Comparison of ENCODE assay signal across 8 cellular contexts in the genomic region with DNA sequence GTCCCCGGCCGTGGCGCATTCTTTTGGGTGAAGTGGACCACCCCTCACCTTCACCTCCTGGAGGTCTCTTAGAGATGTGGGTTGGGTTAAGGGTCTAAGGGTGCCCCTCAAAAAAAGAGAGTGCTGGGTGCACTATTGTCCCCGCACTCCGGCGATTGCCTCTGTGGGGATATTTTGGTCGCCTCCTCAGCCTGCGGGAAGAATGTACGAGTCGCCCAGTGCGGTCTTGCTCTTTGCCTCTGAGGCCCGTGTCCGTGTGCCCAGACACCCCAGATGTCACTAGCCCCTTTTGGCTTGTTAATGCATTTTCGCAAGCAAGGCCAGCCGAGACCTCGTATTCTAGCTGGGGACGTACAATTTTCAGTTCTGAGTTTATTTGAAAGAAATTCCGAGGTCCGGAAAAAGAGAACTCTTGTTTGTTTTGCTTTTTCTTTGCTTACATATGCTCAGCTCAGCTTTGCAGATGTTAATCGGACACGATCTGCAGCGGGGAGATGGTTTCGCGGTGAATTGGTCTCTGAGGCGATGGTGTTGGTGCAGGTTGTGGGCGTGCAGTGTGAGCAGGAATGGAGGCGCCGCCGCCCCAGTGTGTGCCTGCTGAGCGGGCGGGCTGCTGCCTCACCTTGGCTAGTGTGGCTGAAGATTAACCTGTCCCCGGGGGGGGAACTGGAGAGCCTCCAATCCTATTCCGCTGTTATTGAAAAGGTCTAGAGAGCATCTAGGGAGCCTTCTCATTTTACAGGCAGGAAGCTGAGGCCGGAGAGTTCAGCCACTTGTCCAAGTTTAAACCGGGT. TPM values are rescaled to one million over a fixed set of nuclear protein-coding genes. Genes with fewer than 3 reads are reported as not detected.
DNase-seq lines count a peak whose midpoint lies in the region; ATAC-seq and TF ChIP-seq lines count a peak whose summit lies in the region.

No MANE protein-coding gene starts in this region.

- H3K27me3 Mint-ChIP-seq in GM23338 (ENCODE audit: insufficient read depth, low read depth, poor library complexity) = peaks cover 17% of the 10 kb centered on the region
- H3K27me3 Mint-ChIP-seq in naive thymus-derived CD4-positive, alpha-beta T cell = no peaks in the 10 kb centered on the region
- no peaks in the 10 kb centered on the region for H3K27me3 Mint-ChIP-seq in stimulated activated naive CD8-positive, alpha-beta T cell treated with anti-CD3 and anti-CD28 coated beads, Interleukin-15, Interleukin-2, amounts not matched to agents 100 ng/mL and 50 ng/mL, for 24 hours

- H3F3A ChIP-seq in GM23338 (replicated peaks; ENCODE audit: low read depth) = peaks cover 8% of the 10 kb centered on the region; the same call in 1 of the 2 replicates

- H3K9me3 ChIP-seq in naive thymus-derived CD4-positive, alpha-beta T cell (ENCODE audit: control insufficient read depth in 2 of 3, low read length in 3 of 3) = no peaks in the 10 kb centered on the region

- H3K36me3 ChIP-seq in GM23338 (ENCODE audit: insufficient read depth) = peaks cover 7% of the 10 kb centered on the region
- H3K36me3 ChIP-seq in naive thymus-derived CD4-positive, alpha-beta T cell (ENCODE audit: control insufficient read depth in 2 of 3, insufficient read depth in 3 of 3, low read length in 3 of 3) = peaks cover 0 to 19% (median 5%) of the 10 kb centered on the region in 3 experiments

- TF ChIP-seq CTCF in GM23338 (conservative IDR thresholded peaks at IDR 0.05; ENCODE audit: low read depth in 2 of 2) (no peak), epithelial cell of proximal tubule (conservative IDR thresholded peaks at IDR 0.05; ENCODE audit: low read depth, low read length) (no peak)

- intact Hi-C loops in naive thymus-derived CD4-positive, alpha-beta T cell (cut with micrococcal nuclease) = loop anchor here (1.0 to 5.0 kb wide), 20 partner anchors 22 to 314 kb away; a partner anchor contains a TSS

- POLR2A ChIA-PET in naive thymus-derived CD4-positive, alpha-beta T cell (lab: Charles Lee) = interaction anchor here (0.7 to 5.7 kb wide), 33 partner anchors 8 to 208 kb away, joined by 3 to 74 read pairs (median 4); a partner anchor contains a TSS

- H3K4me3 Mint-ChIP-seq in GM23338 = peak overlapping the region; percentile 88
- H3K4me3 Mint-ChIP-seq in naive thymus-derived CD4-positive, alpha-beta T cell = peak overlapping the region; percentile 89 to 100 (median 98)
- peak overlapping the region; percentile 98 for H3K4me3 Mint-ChIP-seq in stimulated activated naive CD8-positive, alpha-beta T cell treated with anti-CD3 and anti-CD28 coated beads, Interleukin-15, Interleukin-2, amounts not matched to agents 100 ng/mL and 50 ng/mL, for 24 hours

- H3K36me3 Mint-ChIP-seq in GM23338 (ENCODE audit: low read depth) = peaks cover 33% of the 10 kb centered on the region
- H3K36me3 Mint-ChIP-seq in naive thymus-derived CD4-positive, alpha-beta T cell = peaks cover 4 to 26% (median 13%) of the 10 kb centered on the region in 5 donors
- H3K36me3 Mint-ChIP-seq in stimulated activated naive CD8-positive, alpha-beta T cell treated with anti-CD3 and anti-CD28 coated beads, Interleukin-15, Interleukin-2, amounts not matched to agents 100 ng/mL and 50 ng/mL, for 24 hours (ENCODE audit: low read depth) = peaks cover 37% of the 10 kb centered on the region

- CTCF ChIA-PET in naive thymus-derived CD4-positive, alpha-beta T cell (lab: Charles Lee) = interaction anchor here (0.6 to 3.8 kb wide), 17 partner anchors 11 to 234 kb away, joined by 3 to 72 read pairs (median 5); no protein-coding TSS in a partner anchor

- peak overlapping the region; percentile 90 for H3K4me2 ChIP-seq in GM23338

- peaks cover 23% of the 10 kb centered on the region for H3K4me1 Mint-ChIP-seq in GM23338
- peaks cover 32 to 53% (median 42%) of the 10 kb centered on the region in 7 donors for H3K4me1 Mint-ChIP-seq in naive thymus-derived CD4-positive, alpha-beta T cell
- H3K4me1 Mint-ChIP-seq in stimulated activated naive CD8-positive, alpha-beta T cell treated with anti-CD3 and anti-CD28 coated beads, Interleukin-15, Interleukin-2, amounts not matched to agents 100 ng/mL and 50 ng/mL, for 24 hours (ENCODE audit: low read depth) = peaks cover 31% of the 10 kb centered on the region

- peaks cover 24% of the 10 kb centered on the region for H4K20me1 ChIP-seq in GM23338 (replicated peaks; ENCODE audit: insufficient read depth)

- peaks cover 28% of the 10 kb centered on the region for H3K4me1 ChIP-seq in GM23338 (ENCODE audit: insufficient read depth)
- peaks cover 10 to 20% of the 10 kb centered on the region in 2 donors for H3K4me1 ChIP-seq in naive thymus-derived CD4-positive, alpha-beta T cell (ENCODE audit: control insufficient read depth in 2 of 2, insufficient read depth in 2 of 2, low read length in 2 of 2)

- peaks cover 5% of the 10 kb centered on the region; the same call in 2 of the 3 replicates for H3K9me3 Mint-ChIP-seq in GM23338
- peaks cover 0 to 2% (median 0%) of the 10 kb centered on the region in 11 donors for H3K9me3 Mint-ChIP-seq in naive thymus-derived CD4-positive, alpha-beta T cell
- no peaks in the 10 kb centered on the region for H3K9me3 Mint-ChIP-seq in stimulated activated naive CD8-positive, alpha-beta T cell treated with anti-CD3 and anti-CD28 coated beads, Interleukin-15, Interleukin-2, amounts not matched to agents 100 ng/mL and 50 ng/mL, for 24 hours

- no peaks in the 10 kb centered on the region; the same call in 1 of the 2 replicates for H3K9me2 ChIP-seq in GM23338 (ENCODE audit: insufficient read depth)

- H3K79me2 ChIP-seq in GM23338 (replicated peaks; ENCODE audit: insufficient read depth) = peaks cover 54% of the 10 kb centered on the region

- H3K4me3 ChIP-seq in GM23338 (peak overlapping the region; percentile 98), epithelial cell of proximal tubule (ENCODE audit: low read depth, low read length) (peak overlapping the region; percentile 80)
- H3K4me3 ChIP-seq in naive thymus-derived CD4-positive, alpha-beta T cell (ENCODE audit: low read length) = peak overlapping the region; percentile 79

- peak; percentile 77 for DNase-seq in DMS53 (lab: John Stamatoyannopoulos, UW)
- DNase-seq in GM23338 (ENCODE audit: low spot score) = peak; percentile 67
- peak; percentile 66 for DNase-seq in NCI-H2029 (lab: John Stamatoyannopoulos, UW)
- DNase-seq in activated CD8-positive, alpha-beta memory T cell treated with anti-CD3 and anti-CD28 coated beads, Interleukin-2, amount 50 U/mL, for 1 hour (ENCODE audit: extremely low read depth) = peak; percentile 30
- DNase-seq in epithelial cell of proximal tubule (ENCODE audit: low read depth) = no peak
- DNase-seq in naive thymus-derived CD4-positive, alpha-beta T cell = peak; percentile 36 to 77 (median 43)
- DNase-seq in globus pallidus (ENCODE audit: low spot score) = no peak

- H3K27ac Mint-ChIP-seq in GM23338 = peak overlapping the region; percentile 95
- H3K27ac Mint-ChIP-seq in naive thymus-derived CD4-positive, alpha-beta T cell = peak overlapping the region; percentile 88 to 98 (median 95)
- peak overlapping the region; percentile 94 for H3K27ac Mint-ChIP-seq in stimulated activated naive CD8-positive, alpha-beta T cell treated with anti-CD3 and anti-CD28 coated beads, Interleukin-15, Interleukin-2, amounts not matched to agents 100 ng/mL and 50 ng/mL, for 24 hours

- H3K27ac ChIP-seq in GM23338 (ENCODE audit: low read depth) = peak overlapping the region; percentile 20
- H3K27ac ChIP-seq in naive thymus-derived CD4-positive, alpha-beta T cell (ENCODE audit: low read depth, low read length) = peak overlapping the region; percentile 74

- peak; percentile 58 for ATAC-seq in GM23338
- ATAC-seq in naive thymus-derived CD4-positive, alpha-beta T cell = peak; percentile 66

- peaks cover 14% of the 10 kb centered on the region; the same call in 1 of the 2 replicates for H3K27me3 ChIP-seq in GM23338 (ENCODE audit: insufficient read depth)
- no peaks in the 10 kb centered on the region for H3K27me3 ChIP-seq in naive thymus-derived CD4-positive, alpha-beta T cell (ENCODE audit: control insufficient read depth in 2 of 2, insufficient read depth in 2 of 2, low read length in 2 of 2)

- H2AFZ ChIP-seq in GM23338 = no peak overlapping the region

TF ChIP-seq in GM23338, 12 proteins besides CTCF, POLR2A, EP300 and RAD21:
- TF ChIP-seq POLR2AphosphoS5 (IDR thresholded peaks at IDR 0.05; ENCODE audit: low read depth) (peak; percentile 27; the same call in 1 of the 2 replicates), EZH2phosphoT487 (IDR thresholded peaks at IDR 0.05; ENCODE audit: unreplicated experiment) (no peak), EZH2 (IDR thresholded peaks at IDR 0.05; ENCODE audit: low read depth, unreplicated experiment) (no peak), STAT1 (IDR thresholded peaks at IDR 0.05; ENCODE audit: unreplicated experiment) (no peak)

RNA-seq across cellular contexts. Expression of a gene that starts 1.4 kb away (rescaled TPM):
- 51.6 and 65.1 TPM in 2 replicates for total RNA-seq in GM23338 (2014; rRNA removed; shearing (Covaris generic))
- polyA plus RNA-seq in GM23338 (2016; fragmentation: Nextera tagmentation; extraction: Ambion mirVana) = 13.5 and 17.6 TPM in 2 replicates
- 23.1 and 35.8 TPM in 2 replicates for total RNA-seq in epithelial cell of proximal tubule
- total RNA-seq in naive thymus-derived CD4-positive, alpha-beta T cell = 100 to 1,000 TPM; 115 to 264 (median 160) TPM
- 100 to 1,000 TPM; 214 to 313 TPM for polyA plus RNA-seq in naive thymus-derived CD4-positive, alpha-beta T cell

Comparison
In these comparisons a context has a peak if more than half of its experiments do, and no peak if none do; other contexts are left out.
1. DNase-seq: peak in DMS53 (single experiment), GM23338 (single experiment), NCI-H2029 (single experiment), activated CD8-positive, alpha-beta memory T cell treated with anti-CD3 and anti-CD28 coated beads, Interleukin-2, amount 50 U/mL, for 1 hour (single experiment) and naive thymus-derived CD4-positive, alpha-beta T cell (9 of 9); none in epithelial cell of proximal tubule (single experiment) and globus pallidus (single experiment).
2. Peak in every context shown above with its lines, with median percentiles within 50 percentile points of each other: H3K4me3 ChIP-seq, H3K27ac Mint-ChIP-seq and H3K4me3 Mint-ChIP-seq.